ENCODE assay signal across 12 cellular contexts in the genomic region with DNA sequence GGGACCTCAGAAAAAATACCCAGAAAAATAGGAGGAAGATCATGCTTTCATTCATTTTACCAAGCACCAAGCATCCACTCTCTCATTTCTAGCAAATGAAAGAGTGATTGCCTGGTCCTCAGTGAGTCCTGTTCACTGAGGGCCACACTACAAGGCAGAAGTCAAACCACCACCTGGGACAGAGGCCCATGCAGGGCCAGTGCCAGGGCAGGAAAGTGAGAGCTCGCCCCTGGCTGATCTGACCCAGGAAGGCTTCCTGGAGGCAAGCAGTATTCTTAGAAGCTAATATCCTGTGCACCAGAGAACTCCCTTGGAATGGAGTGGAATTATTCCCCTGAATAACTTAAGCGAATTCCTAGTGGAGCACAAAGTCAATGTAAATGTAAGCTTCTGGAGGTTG.
"Had no signal": no experiment of that assay in that cellular context is flagged by ENCODE, and none has a peak within 500 bp of the region (broad histone marks: within the 10 kb centered on the region; RNA-seq: fewer than 3 reads in every experiment).

No MANE protein-coding gene starts in this region.

- H3K9me3 ChIP-seq: left lung, pancreas, SJSA1, transverse colon had no signal

- H3K27ac ChIP-seq: foreskin keratinocyte, left lung, SJSA1, WERI-Rb-1 had no signal

- ATAC-seq: foreskin keratinocyte, left lung, pancreas had no signal

- H3K27me3 ChIP-seq: foreskin keratinocyte, left lung, pancreas, SJSA1, transverse colon had no signal

- H3K4me3 ChIP-seq: left lung, pancreas, SJSA1, transverse colon had no signal

- H3K36me3 ChIP-seq: left lung, pancreas, SJSA1, transverse colon, WERI-Rb-1 had no signal

- DNase-seq: activated CD4-positive, alpha-beta T cell treated with anti-CD3 and anti-CD28 coated beads for 48 hours; activated T-cell treated with anti-CD3 and anti-CD28 coated beads, Interleukin-2, amount 50 U/mL, for 1 hour; foreskin keratinocyte; head of caudate nucleus; islet precursor cell; left lung; mesenchymal stem cell; small intestine; transverse colon; WERI-Rb-1 had no signal

- H3K4me1 ChIP-seq: foreskin keratinocyte, SJSA1 had no signal
